8 cellular contexts compared by ENCODE assay signal in genomic region chr9:127223810-127224177, GRCh38. TPM values are rescaled to one million over a fixed set of nuclear protein-coding genes. Genes with fewer than 3 reads are reported as not detected.
DNase-seq lines count a peak whose midpoint lies in the region; ATAC-seq, FAIRE-seq and TF ChIP-seq lines count a peak whose summit lies in the region.

No MANE protein-coding gene starts in this region.

- DNase-seq in activated naive CD4-positive, alpha-beta T cell treated with anti-CD3 and anti-CD28 coated beads, Interleukin-2, amount 50 U/mL, for 16 hours = no peak
- DNase-seq in K562 (ENCODE audit: extremely low read depth in 1 of 4, low spot score in 3 of 4) (peak in 1 of 4 experiments; percentile 14), lower lobe of right lung (no peak), transverse colon (no peak), RPMI8226 (no peak), DMS153 treated with DMSO at 0.1 percent for 48 hours (lab: John Stamatoyannopoulos, UW; ENCODE audit: unreplicated experiment) (no peak), KG1 (lab: John Stamatoyannopoulos, UW) (no peak)

- H3K4me2 ChIP-seq in K562 (ENCODE audit: insufficient read depth, low read length) = peak overlapping the region; percentile 90

- no peaks in the 10 kb centered on the region for H3K36me3 Mint-ChIP-seq in activated naive CD4-positive, alpha-beta T cell treated with anti-CD3 and anti-CD28 coated beads, Interleukin-2, amount 50 U/mL, for 24 hours

- no peak for TF ChIP-seq RAD21 in K562 (CRISPR knock-in tag; conservative IDR thresholded peaks at IDR 0.05 in 1 of 2, IDR thresholded peaks at IDR 0.05 in 1 of 2)

- TF ChIP-seq POLR2A in K562 (conservative IDR thresholded peaks at IDR 0.05) = no peak
- no peak for TF ChIP-seq POLR2A in transverse colon (IDR thresholded peaks at IDR 0.05)

- no peak overlapping the region for H3K27ac ChIP-seq in K562 (ENCODE audit: extremely low read depth, low read depth, low read length)
- peak overlapping the region; percentile 69 for H3K27ac ChIP-seq in lower lobe of right lung
- peak overlapping the region; percentile 72 to 86 (median 80) for H3K27ac ChIP-seq in transverse colon

- no peaks in the 10 kb centered on the region for H4K20me1 ChIP-seq in K562 (replicated peaks; ENCODE audit: control insufficient read depth, insufficient read depth, low read length)

- H3K9me1 ChIP-seq in K562 (ENCODE audit: control insufficient read depth, insufficient read depth, low read length) = peaks cover 4% of the 10 kb centered on the region

- no peaks in the 10 kb centered on the region for H3K27me3 Mint-ChIP-seq in activated naive CD4-positive, alpha-beta T cell treated with anti-CD3 and anti-CD28 coated beads, Interleukin-2, amount 50 U/mL, for 24 hours

- H3K4me3 Mint-ChIP-seq in activated naive CD4-positive, alpha-beta T cell treated with anti-CD3 and anti-CD28 coated beads, Interleukin-2, amount 50 U/mL, for 24 hours = peak overlapping the region; percentile 85

- H3K9me3 ChIP-seq in K562 (replicated peaks; ENCODE audit: control insufficient read depth, insufficient read depth, low read depth, low read length) (no peaks in the 10 kb centered on the region), lower lobe of right lung (no peaks in the 10 kb centered on the region), transverse colon (no peaks in the 10 kb centered on the region)

- POLR2A ChIA-PET in K562 (lab: Yijun Ruan, JAX) = interaction anchor here (0.6 to 2.0 kb wide), 6 partner anchors 8 to 253 kb away, joined by 3 to 11 read pairs (median 4); partner anchors contain the start of genes LRSAM1 and RPL12

- H3K9me3 Mint-ChIP-seq in activated naive CD4-positive, alpha-beta T cell treated with anti-CD3 and anti-CD28 coated beads, Interleukin-2, amount 50 U/mL, for 24 hours = no peaks in the 10 kb centered on the region

- TF ChIP-seq CTCF in K562 (IDR thresholded peaks at IDR 0.05 in 2 of 3, conservative IDR thresholded peaks at IDR 0.05 in 1 of 3; ENCODE audit: insufficient read depth in 2 of 3, low read depth in 1 of 3, low read length in 3 of 3) (peak in 1 of 3 experiments; percentile 36; a peak in 2 of 6 replicates), lower lobe of right lung (IDR thresholded peaks at IDR 0.05) (no peak), transverse colon (IDR thresholded peaks at IDR 0.05) (no peak)

- H3K79me2 ChIP-seq in K562 (ENCODE audit: control insufficient read depth, insufficient read depth, low read length) = no peaks in the 10 kb centered on the region

- TF ChIP-seq EP300 in K562 (IDR thresholded peaks at IDR 0.05; ENCODE audit: low read length) = no peak
- TF ChIP-seq EP300 in transverse colon (IDR thresholded peaks at IDR 0.05; ENCODE audit: low read depth) = no peak

- no peaks in the 10 kb centered on the region for H3K36me3 ChIP-seq in K562 (ENCODE audit: control insufficient read depth, insufficient read depth, low read length)
- no peaks in the 10 kb centered on the region for H3K36me3 ChIP-seq in lower lobe of right lung
- no peaks in the 10 kb centered on the region for H3K36me3 ChIP-seq in transverse colon

- H3K4me1 ChIP-seq in K562 (replicated peaks in 1 of 2; ENCODE audit: control insufficient read depth in 2 of 2, insufficient read depth in 2 of 2, low read length in 2 of 2) = peaks cover 5 to 21% of the 10 kb centered on the region in 2 experiments; a peak in 4 of 5 replicates
- peaks cover 8% of the 10 kb centered on the region for H3K4me1 ChIP-seq in lower lobe of right lung
- peaks cover 0 to 17% (median 8%) of the 10 kb centered on the region in 4 donors for H3K4me1 ChIP-seq in transverse colon

- H3K4me3 ChIP-seq in K562 = 0 out of 2 replicates have a peak overlapping the region, but pooled peaks have one; percentile 57
- peak overlapping the region; percentile 78 for H3K4me3 ChIP-seq in lower lobe of right lung
- peak overlapping the region in 2 of 4 donors; percentile 62 to 75 for H3K4me3 ChIP-seq in transverse colon

- ATAC-seq in K562 = peak; percentile 4
- ATAC-seq in lower lobe of right lung = no peak

- H3K27me3 ChIP-seq in K562 (ENCODE audit: control insufficient read depth in 2 of 2, insufficient read depth in 2 of 2, low read length in 2 of 2) (peaks cover 11 to 50% of the 10 kb centered on the region in 2 experiments; a peak in 4 of 5 replicates), lower lobe of right lung (ENCODE audit: low read depth) (no peaks in the 10 kb centered on the region), transverse colon (no peaks in the 10 kb centered on the region)

- WGBS in K562 (ENCODE audit: insufficient coverage, low coverage, missing lambda C conversion rate) = 8% methylated on average over 8 of the region's 8 CpGs
- 35% methylated on average over 8 of the region's 8 CpGs; no CpG with 5 or more reads in 1 of the 2 donors for WGBS in transverse colon (ENCODE audit: low coverage in 1 of 2), 2 donors

- BruUV-seq in K562 (replicated peaks; lab: Mats Ljungman, UMichigan) = no TSS peak

- FAIRE-seq in K562 (lab: Jason Lieb, UNC) = no peak

- no peak overlapping the region for H3K27ac Mint-ChIP-seq in activated naive CD4-positive, alpha-beta T cell treated with anti-CD3 and anti-CD28 coated beads, Interleukin-2, amount 50 U/mL, for 24 hours

- in situ Hi-C loops in K562 (cut with MboI) (no loop called here), transverse colon (cut with MboI; ENCODE audit: low pct_ligation_motif_present in 1 of 4, low pct_unique_long_range_greater_than_20kb in 1 of 4, low sequenced_read_pairs in 3 of 4) (no loop called here)

- CTCF ChIA-PET in K562 (lab: Yijun Ruan, JAX; ENCODE audit: low intra/inter-chr PET ratio) = no interaction called here

- intact Hi-C loops in K562 (cut with micrococcal nuclease) = loop anchor here (10.0 kb wide), 1 partner anchor 201 kb away; the partner anchor contains the start of gene ZNF79
- intact Hi-C loops in lower lobe of right lung (cut with DNase I) = no loop called here
- intact Hi-C loops in transverse colon (cut with DNase I; ENCODE audit: low total_unique reads) = no loop called here

- H3K9ac ChIP-seq in K562 (ENCODE audit: insufficient read depth in 1 of 2, low read depth in 2 of 2, low read length in 2 of 2) = peak overlapping the region in 1 of 2 experiments; percentile 19; a peak in 2 of 4 replicates

- peaks cover 38% of the 10 kb centered on the region for H3K4me1 Mint-ChIP-seq in activated naive CD4-positive, alpha-beta T cell treated with anti-CD3 and anti-CD28 coated beads, Interleukin-2, amount 50 U/mL, for 24 hours

- peak overlapping the region; percentile 97 for H2AFZ ChIP-seq in K562 (ENCODE audit: low read depth, low read length)

TF ChIP-seq in K562, 482 proteins besides CTCF, POLR2A, EP300 and RAD21 (continues in another document):
- TF ChIP-seq NR2C1 (IDR thresholded peaks at IDR 0.05) = no peak
- no peak for TF ChIP-seq NR2C1 (tag; IDR thresholded peaks at IDR 0.05)
- no peak for TF ChIP-seq ATF7 (IDR thresholded peaks at IDR 0.05)
- no peak for TF ChIP-seq SMARCE1 (IDR thresholded peaks at IDR 0.05)
- TF ChIP-seq E2F8 (IDR thresholded peaks at IDR 0.05; ENCODE audit: low read depth, partially characterized antibody) = no peak

RNA-seq across cellular contexts. Expression of gene GARNL3, which starts 40.8 kb away (rescaled TPM):
- 10.1 and 11.9 TPM in 2 replicates for total RNA-seq in K562 (2011; cell fraction: chromatin; rRNA removed; ENCODE audit: low replicate concordance)
- total RNA-seq in K562 (2011; cell fraction: nucleolus; rRNA removed) = 3.4 and 3.5 TPM in 2 replicates
- 6.6 TPM in 2 replicates for total RNA-seq in K562 (2011; cell fraction: nucleoplasm; rRNA removed)
- 1.6 and 2.7 TPM in 2 replicates for total RNA-seq in K562 (2014; rRNA removed)
- total RNA-seq in K562 (2014; rRNA removed; fragmentation: Illumina TruSeq; extraction: Trizol) = 1.3 and 2.6 TPM in 2 replicates
- total RNA-seq in K562 (2015; rRNA removed; fragmentation: Illumina TruSeq; extraction: Trizol) = 0.87 and 1.8 TPM in 2 replicates
- total RNA-seq in K562 (2021) = 1.2 and 2.5 TPM in 2 replicates
- polyA plus RNA-seq in K562 (2011; rRNA removed) = 0.97 and 2.7 TPM in 2 replicates
- polyA plus RNA-seq in K562 (2011; cell fraction: cytosol; rRNA removed) = 0.40 and 0.75 TPM in 2 replicates
- 2.1 and 10.1 TPM in 2 replicates for polyA plus RNA-seq in K562 (2011; cell fraction: nucleus; rRNA removed)
- 0.94 and 1.5 TPM in 2 replicates for polyA plus RNA-seq in K562 (2012)
- 1.5 TPM in 2 replicates for polyA plus RNA-seq in K562 (2014; fragmentation: Illumina TruSeq; extraction: Trizol)
- polyA plus RNA-seq in K562 (2014; fragmentation: Nextera tagmentation; extraction: Ambion mirVana) = under 1 TPM; 0.35 to 0.46 TPM
- polyA plus RNA-seq in K562 (2014; rRNA removed) = 1.7 and 2.0 TPM in 2 replicates
- 1.1 and 2.5 TPM in 2 replicates for polyA minus RNA-seq in K562 (2011; rRNA and poly(A)+ RNA removed)
- polyA minus RNA-seq in K562 (2011; cell fraction: cytosol; rRNA and poly(A)+ RNA removed) = not detected in 2 replicates
- 4.9 and 6.9 TPM in 2 replicates for polyA minus RNA-seq in K562 (2011; cell fraction: nucleus; rRNA and poly(A)+ RNA removed)
- 7.8 TPM for total RNA-seq in lower lobe of right lung
- 10 to 100 TPM in 3 of 4 donors, 1 to 10 TPM in 1; 6.0 to 19.5 (median 11.8) TPM for total RNA-seq in transverse colon
